ENCODE assay signal across 8 cellular contexts in genomic region chr1:153968400-153968799, GRCh38.
DNase-seq lines count a peak whose midpoint lies in the region; ATAC-seq and TF ChIP-seq lines count a peak whose summit lies in the region.

No MANE protein-coding gene starts in this region.

- H3K36me3 ChIP-seq in WERI-Rb-1, result peaks cover 42% of the 10 kb centered on the region

- TF ChIP-seq CTCF in WERI-Rb-1 (IDR thresholded peaks at IDR 0.05; ENCODE audit: low read depth, low read length), result 0 out of 2 replicates have a peak, but pooled peaks have one; percentile 2

- peaks cover 65% of the 10 kb centered on the region for H3K4me1 Mint-ChIP-seq in stimulated activated effector memory CD8-positive, alpha-beta T cell treated with anti-CD3 and anti-CD28 coated beads, Interleukin-12 subunit alpha, Interleukin-12 subunit beta, amount 100 ng/mL, for 72 hours

- H3K27ac ChIP-seq in WERI-Rb-1, result peak overlapping the region; percentile 98

- H3K4me3 ChIP-seq in WERI-Rb-1 (ENCODE audit: low read depth, low read length) (peak overlapping the region; percentile 73), iPS-11a (ENCODE audit: low read depth, low read length) (peak overlapping the region; percentile 13)

- no peaks in the 10 kb centered on the region for H3K9me3 Mint-ChIP-seq in stimulated activated effector memory CD8-positive, alpha-beta T cell treated with anti-CD3 and anti-CD28 coated beads, Interleukin-12 subunit alpha, Interleukin-12 subunit beta, amount 100 ng/mL, for 72 hours

- H3K27me3 ChIP-seq in WERI-Rb-1 (ENCODE audit: insufficient read depth, low read depth, severe bottlenecking), result no peaks in the 10 kb centered on the region

- H3K36me3 Mint-ChIP-seq in stimulated activated effector memory CD8-positive, alpha-beta T cell treated with anti-CD3 and anti-CD28 coated beads, Interleukin-12 subunit alpha, Interleukin-12 subunit beta, amount 100 ng/mL, for 72 hours, result peaks cover 37% of the 10 kb centered on the region

- ATAC-seq in stimulated activated effector memory CD8-positive, alpha-beta T cell treated with anti-CD3 and anti-CD28 coated beads, Interleukin-12 subunit alpha, Interleukin-12 subunit beta, amount 100 ng/mL, for 72 hours, result no peak
- no peak for ATAC-seq in HG02938 (IDR thresholded peaks at IDR 0.05; ENCODE audit: unreplicated experiment)

- DNase-seq in NCI-H146 (lab: John Stamatoyannopoulos, UW), result peak; percentile 31
- DNase-seq in NCI-H146 treated with DMSO at 0.1 percent for 48 hours (lab: John Stamatoyannopoulos, UW; ENCODE audit: unreplicated experiment), result no peak
- peak; percentile 71 for DNase-seq in WERI-Rb-1
- no peak for DNase-seq in stimulated activated effector memory CD8-positive, alpha-beta T cell treated with anti-CD3 and anti-CD28 coated beads, Interleukin-12 subunit alpha, Interleukin-12 subunit beta, amount 100 ng/mL, for 72 hours (ENCODE audit: low spot score in 2 of 2)
- no peak for DNase-seq in SW480 (ENCODE audit: low spot score)
- no peak for DNase-seq in NCI-H1105 treated with DMSO at 0.1 percent for 48 hours (lab: John Stamatoyannopoulos, UW)

- no peaks in the 10 kb centered on the region for H3K9me3 ChIP-seq in WERI-Rb-1 (ENCODE audit: severe bottlenecking)

- peak overlapping the region; percentile 95 for H3K4me3 Mint-ChIP-seq in stimulated activated effector memory CD8-positive, alpha-beta T cell treated with anti-CD3 and anti-CD28 coated beads, Interleukin-12 subunit alpha, Interleukin-12 subunit beta, amount 100 ng/mL, for 72 hours

- H3K27ac Mint-ChIP-seq in stimulated activated effector memory CD8-positive, alpha-beta T cell treated with anti-CD3 and anti-CD28 coated beads, Interleukin-12 subunit alpha, Interleukin-12 subunit beta, amount 100 ng/mL, for 72 hours, result peak overlapping the region; percentile 97

Comparison
In these comparisons a context has a peak if more than half of its experiments do, and no peak if none do; other contexts are left out.
1. DNase-seq: peak in NCI-H146 (single experiment) and WERI-Rb-1 (single experiment); none in NCI-H146 treated with DMSO at 0.1 percent for 48 hours (single experiment), stimulated activated effector memory CD8-positive, alpha-beta T cell treated with anti-CD3 and anti-CD28 coated beads, Interleukin-12 subunit alpha, Interleukin-12 subunit beta, amount 100 ng/mL, for 72 hours (0 of 2), SW480 (single experiment) and NCI-H1105 treated with DMSO at 0.1 percent for 48 hours (single experiment).